ENCODE assay signal across 9 cellular contexts in genomic region chr3:152374260-152374990, GRCh38.
A peak's percentile ranks its signal among the peaks of the same experiment; 100 is the strongest.
DNase-seq lines count a peak whose midpoint lies in the region; ATAC-seq and TF ChIP-seq lines count a peak whose summit lies in the region.
"Had no signal": no experiment of that assay in that cellular context is flagged by ENCODE, and none has a peak within 500 bp of the region (broad histone marks: within the 10 kb centered on the region; RNA-seq: fewer than 3 reads in every experiment).

No MANE protein-coding gene starts in this region.

- 0 out of 2 replicates have a peak, but pooled peaks cover 7% of the 10 kb centered on the region for H3K36me3 ChIP-seq in PC-3 (ENCODE audit: low read depth, low read length)
- H3K36me3 ChIP-seq in mesenchymal stem cell (ENCODE audit: control insufficient read depth in 1 of 2, insufficient read depth in 2 of 2, low read depth in 1 of 2, low read length in 2 of 2): peaks cover 8 to 12% of the 10 kb centered on the region in 2 experiments
- no peaks in the 10 kb centered on the region for H3K36me3 ChIP-seq in endodermal cell (ENCODE audit: control insufficient read depth, insufficient read depth, low read length)
- no peaks in the 10 kb centered on the region for H3K36me3 ChIP-seq in BE2C

- no peak overlapping the region for H2BK12ac ChIP-seq in mesenchymal stem cell (ENCODE audit: low read length in 2 of 2)

- no peak overlapping the region for H4K91ac ChIP-seq in mesenchymal stem cell (ENCODE audit: low read length)

- H2BK15ac ChIP-seq in mesenchymal stem cell (ENCODE audit: low read depth, poor library complexity, severe bottlenecking): no peak overlapping the region

- intact Hi-C loops in PC-3 (cut with micrococcal nuclease): no loop called here

- H3K27me3 Mint-ChIP-seq in endodermal cell (ENCODE audit: insufficient read depth): peaks cover 17% of the 10 kb centered on the region

- H3K9me3 ChIP-seq in PC-3 (ENCODE audit: low read length) (no peaks in the 10 kb centered on the region), mesenchymal stem cell (ENCODE audit: control insufficient read depth, low read length) (no peaks in the 10 kb centered on the region), endodermal cell (ENCODE audit: control insufficient read depth, low read length) (no peaks in the 10 kb centered on the region), BE2C (no peaks in the 10 kb centered on the region)

- H3K4me1 ChIP-seq in PC-3 (ENCODE audit: insufficient read depth, low read length): peaks cover 13% of the 10 kb centered on the region
- peaks cover 3% of the 10 kb centered on the region for H3K4me1 ChIP-seq in mesenchymal stem cell (ENCODE audit: control insufficient read depth, insufficient read depth, low read depth, low read length)
- no peaks in the 10 kb centered on the region for H3K4me1 ChIP-seq in endodermal cell (ENCODE audit: control insufficient read depth, insufficient read depth, low read length)
- 0 out of 2 replicates have a peak, but pooled peaks cover 4% of the 10 kb centered on the region for H3K4me1 ChIP-seq in BE2C

- H3K4ac ChIP-seq in mesenchymal stem cell (ENCODE audit: low read depth in 1 of 2, low read length in 2 of 2): no peak overlapping the region

- H3K79me1 ChIP-seq in mesenchymal stem cell (replicated peaks; ENCODE audit: low read length, poor library complexity, severe bottlenecking): peaks cover 1% of the 10 kb centered on the region

- POLR2A ChIA-PET in PC-3 (lab: Charles Lee; ENCODE audit: unreplicated experiment): no interaction called here

- H3K18ac ChIP-seq in mesenchymal stem cell (ENCODE audit: low read depth in 1 of 2, low read length in 2 of 2): no peak overlapping the region

- H2BK120ac ChIP-seq in mesenchymal stem cell (ENCODE audit: low read depth, low read length): no peak overlapping the region

- H3K14ac ChIP-seq in mesenchymal stem cell (ENCODE audit: low read length in 2 of 2): no peak overlapping the region

- H2AK5ac ChIP-seq in mesenchymal stem cell (ENCODE audit: low read length, severe bottlenecking): no peak overlapping the region

- no peak overlapping the region for H3K27ac Mint-ChIP-seq in endodermal cell

- H3K27ac ChIP-seq in PC-3 (ENCODE audit: low read length) (no peak overlapping the region), mesenchymal stem cell (ENCODE audit: low read length, poor library complexity, severe bottlenecking) (no peak overlapping the region), endodermal cell (ENCODE audit: low read depth, low read length) (no peak overlapping the region)

- H2AFZ ChIP-seq in PC-3 (ENCODE audit: low read length) (no peak overlapping the region), mesenchymal stem cell (ENCODE audit: low read depth, low read length) (no peak overlapping the region)

- H3K9me2 ChIP-seq in PC-3 (replicated peaks; ENCODE audit: low read length): no peaks in the 10 kb centered on the region

- H3K36me3 Mint-ChIP-seq in endodermal cell (ENCODE audit: low read depth): no peaks in the 10 kb centered on the region

- no peak overlapping the region for H4K8ac ChIP-seq in mesenchymal stem cell (ENCODE audit: low read length)

- H3K4me3 ChIP-seq in AG10803 (ENCODE audit: low read length): no peak overlapping the region
- H3K4me3 ChIP-seq in PC-3 (ENCODE audit: low read length): no peak overlapping the region
- peak overlapping the region in 1 of 2 experiments; percentile 14 for H3K4me3 ChIP-seq in mesenchymal stem cell (ENCODE audit: insufficient read depth in 1 of 2, low read depth in 1 of 2, low read length in 2 of 2)
- H3K4me3 ChIP-seq in endodermal cell (ENCODE audit: low read length): no peak overlapping the region
- H3K4me3 ChIP-seq in BE2C (ENCODE audit: low read depth, low read length): no peak overlapping the region

- no peaks in the 10 kb centered on the region for H3F3A ChIP-seq in PC-3 (ENCODE audit: low read length, unreplicated experiment)

- H3K9ac ChIP-seq in PC-3 (ENCODE audit: low read length) (no peak overlapping the region), mesenchymal stem cell (ENCODE audit: low read length) (no peak overlapping the region), endodermal cell (ENCODE audit: extremely low read depth, low read length, poor library complexity, severe bottlenecking) (no peak overlapping the region)

- H3K27me3 ChIP-seq in PC-3 (ENCODE audit: low read length) (no peaks in the 10 kb centered on the region), mesenchymal stem cell (ENCODE audit: control insufficient read depth in 1 of 2, insufficient read depth in 1 of 2, low read length in 2 of 2) (no peaks in the 10 kb centered on the region), endodermal cell (ENCODE audit: control insufficient read depth, insufficient read depth, low read length, poor library complexity, severe bottlenecking) (no peaks in the 10 kb centered on the region), BE2C (no peaks in the 10 kb centered on the region)

- H3K23ac ChIP-seq in mesenchymal stem cell (ENCODE audit: low read length in 2 of 2): no peak overlapping the region

- peaks cover 11% of the 10 kb centered on the region for H3K9me3 Mint-ChIP-seq in endodermal cell

- BruUV-seq in PC-3 (replicated peaks; lab: Mats Ljungman, UMichigan): no TSS peak

- H4K20me1 ChIP-seq in PC-3 (ENCODE audit: low read length): no peaks in the 10 kb centered on the region

- ATAC-seq in GM18907 (IDR thresholded peaks at IDR 0.05; ENCODE audit: unreplicated experiment) (peak; percentile 67), PC-3 (0 out of 2 replicates have a peak, but pooled peaks have one; percentile 18), GM19452 (IDR thresholded peaks at IDR 0.05; ENCODE audit: unreplicated experiment) (no peak)

- 82% methylated on average over 2 of the region's 3 CpGs for WGBS in mesenchymal stem cell
- WGBS in endodermal cell (ENCODE audit: insufficient coverage in 1 of 2, insufficient read length in 1 of 2), 2 experiments: 93 to 100% methylated on average over 2 to 3 of the region's 3 CpGs

- H3K4me2 ChIP-seq in PC-3 (ENCODE audit: low read length): no peak overlapping the region
- no peak overlapping the region for H3K4me2 ChIP-seq in mesenchymal stem cell (ENCODE audit: low read length, poor library complexity, severe bottlenecking)

- H3K79me2 ChIP-seq in PC-3 (ENCODE audit: low read length): peaks cover 100% of the 10 kb centered on the region

- DNase-seq in AG10803 (ENCODE audit: low read depth): peak; percentile 37
- DNase-seq in PC-3: no peak
- DNase-seq in mesenchymal stem cell: peak; percentile 52
- no peak for DNase-seq in endodermal cell
- DNase-seq in foreskin melanocyte: no peak
- no peak for DNase-seq in BE2C
- DNase-seq: NCI-H526 had no signal

- no peaks in the 10 kb centered on the region for H3K4me1 Mint-ChIP-seq in endodermal cell

- TF ChIP-seq CTCF in AG10803 (conservative IDR thresholded peaks at IDR 0.05; ENCODE audit: low read length) (no peak), PC-3 (conservative IDR thresholded peaks at IDR 0.05; ENCODE audit: low read depth, low read length) (no peak), endodermal cell (conservative IDR thresholded peaks at IDR 0.05) (no peak), BE2C (IDR thresholded peaks at IDR 0.05; ENCODE audit: low read depth, low read length) (no peak)

- H3K4me3 Mint-ChIP-seq in endodermal cell: no peak overlapping the region

- CTCF ChIA-PET in PC-3 (lab: Charles Lee): no interaction called here

- no peak overlapping the region for H2BK5ac ChIP-seq in mesenchymal stem cell (ENCODE audit: low read depth, low read length, poor library complexity, severe bottlenecking)

Comparison
In these comparisons a context has a peak if more than half of its experiments do, and no peak if none do; other contexts are left out.
1. DNase-seq: peak in AG10803 (single experiment) and mesenchymal stem cell (single experiment); none in PC-3 (single experiment), endodermal cell (single experiment), foreskin melanocyte (single experiment) and BE2C (single experiment).